Comparison of ENCODE assay signal across 19 cellular contexts in the genomic region with DNA sequence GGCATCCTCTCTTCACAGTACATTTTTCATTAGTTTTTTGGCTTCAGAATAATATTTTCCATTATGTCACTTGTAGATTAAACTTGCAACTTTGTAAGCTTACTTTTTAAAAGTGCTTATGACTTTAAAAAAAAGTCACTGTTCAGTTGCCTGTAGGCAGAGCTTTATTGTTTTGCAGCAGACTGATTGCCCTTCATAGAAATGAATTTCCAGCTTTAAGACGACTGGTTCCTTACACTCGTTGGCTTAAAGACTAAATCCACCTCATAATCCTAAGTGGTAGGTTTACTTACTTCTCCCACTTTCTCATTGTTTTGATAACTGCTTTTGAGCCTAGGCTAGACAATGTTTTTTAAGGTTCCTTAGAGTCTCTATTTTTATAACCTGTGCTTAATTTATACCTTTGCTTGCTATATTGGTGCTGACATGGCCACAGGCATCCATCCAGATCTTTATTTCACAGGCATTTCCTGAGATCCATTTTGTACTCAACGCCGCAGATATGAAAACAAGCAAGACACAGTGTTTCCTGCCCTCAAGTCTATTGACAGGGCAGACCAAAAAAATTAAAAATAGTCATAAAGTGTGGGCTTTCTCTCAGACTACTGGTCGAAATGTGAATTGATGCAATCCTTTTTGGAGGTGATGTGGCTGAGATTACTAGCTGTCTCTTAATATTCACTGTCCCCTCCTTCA. TPM values are rescaled to one million over a fixed set of nuclear protein-coding genes. Genes with fewer than 3 reads are reported as not detected.
DNase-seq lines count a peak whose midpoint lies in the region; FAIRE-seq and TF ChIP-seq lines count a peak whose summit lies in the region.
"Had no signal": no experiment of that assay in that cellular context is flagged by ENCODE, and none has a peak within 500 bp of the region (broad histone marks: within the 10 kb centered on the region; RNA-seq: fewer than 3 reads in every experiment).

No MANE protein-coding gene starts in this region.

- H3K27me3 Mint-ChIP-seq in chondrocyte (ENCODE audit: low read depth) (no peaks in the 10 kb centered on the region), HFFc6 (ENCODE audit: insufficient read depth) (peaks cover 1% of the 10 kb centered on the region; the same call in 1 of the 2 replicates)
- H3K27me3 Mint-ChIP-seq: activated CD4-positive, alpha-beta T cell treated with anti-CD3 and anti-CD28 coated beads for 36 hours; activated naive CD4-positive, alpha-beta T cell treated with anti-CD3 and anti-CD28 coated beads, Interleukin-2, amount 10 ng/mL, durations not matched to agents 7 days and 5 days; brain had no signal

- H3K36me3 Mint-ChIP-seq in chondrocyte (ENCODE audit: low read depth) (no peaks in the 10 kb centered on the region), HFFc6 (ENCODE audit: low read depth) (no peaks in the 10 kb centered on the region)
- H3K36me3 Mint-ChIP-seq: activated naive CD4-positive, alpha-beta T cell treated with anti-CD3 and anti-CD28 coated beads, Interleukin-2, amount 10 ng/mL, durations not matched to agents 7 days and 5 days; brain had no signal

- no peak overlapping the region for H3K4me3 Mint-ChIP-seq in chondrocyte (ENCODE audit: unreplicated experiment)
- no peak overlapping the region for H3K4me3 Mint-ChIP-seq in HFFc6
- H3K4me3 Mint-ChIP-seq: activated CD4-positive, alpha-beta T cell treated with anti-CD3 and anti-CD28 coated beads for 36 hours; activated naive CD4-positive, alpha-beta T cell treated with anti-CD3 and anti-CD28 coated beads, Interleukin-2, amount 10 ng/mL, durations not matched to agents 7 days and 5 days; brain; GM23338 had no signal

- no peak for TF ChIP-seq POLR2A in uterus (IDR thresholded peaks at IDR 0.05)

- H3K4me2 ChIP-seq in PC-9 (peak overlapping the region; percentile 27; the same call in 1 of the 2 replicates), keratinocyte (ENCODE audit: control insufficient read depth, extremely low read depth, insufficient read depth, low read depth, low read length) (peak overlapping the region; percentile 56)
- H3K4me2 ChIP-seq: GM23338 had no signal

- POLR2A ChIA-PET in PC-9 (lab: Charles Lee; ENCODE audit: unreplicated experiment): no interaction called here

- H3F3A ChIP-seq in PC-9 (ENCODE audit: insufficient read depth, low read depth): peaks cover 10% of the 10 kb centered on the region; the same call in 1 of the 2 replicates

- H3K4me3 ChIP-seq in PC-9 (no peak overlapping the region), keratinocyte (ENCODE audit: control insufficient read depth in 2 of 3, extremely low read depth in 1 of 3, insufficient read depth in 2 of 3, low read depth in 1 of 3, low read length in 3 of 3) (peak overlapping the region in 1 of 3 experiments; percentile 25), tibial artery (no peak overlapping the region), uterus (no peak overlapping the region)
- H3K4me3 ChIP-seq: GM23338, SK-N-MC had no signal

- H2AFZ ChIP-seq in PC-9 (peak overlapping the region; percentile 61; the same call in 1 of the 2 replicates), keratinocyte (ENCODE audit: control insufficient read depth, low read length) (peak overlapping the region; percentile 49)
- H2AFZ ChIP-seq: GM23338 had no signal

- no peaks in the 10 kb centered on the region for H3K36me3 ChIP-seq in PC-9 (ENCODE audit: low read depth)
- H3K36me3 ChIP-seq in keratinocyte (ENCODE audit: control insufficient read depth in 2 of 2, extremely low read depth in 1 of 2, insufficient read depth in 2 of 2, low read length in 2 of 2): no peaks in the 10 kb centered on the region
- H3K36me3 ChIP-seq in tibial artery: no peaks in the 10 kb centered on the region
- no peaks in the 10 kb centered on the region for H3K36me3 ChIP-seq in uterus

- CTCF ChIA-PET in PC-9 (lab: Charles Lee): no interaction called here

- H3K27ac Mint-ChIP-seq in chondrocyte (ENCODE audit: unreplicated experiment) (peak overlapping the region; percentile 55), HFFc6 (no peak overlapping the region; the same call in 1 of the 2 replicates)
- H3K27ac Mint-ChIP-seq: activated CD4-positive, alpha-beta T cell treated with anti-CD3 and anti-CD28 coated beads for 36 hours; activated naive CD4-positive, alpha-beta T cell treated with anti-CD3 and anti-CD28 coated beads, Interleukin-2, amount 10 ng/mL, durations not matched to agents 7 days and 5 days; GM23338 had no signal

- no peak for TF ChIP-seq CTCF in PC-9 (conservative IDR thresholded peaks at IDR 0.05)
- TF ChIP-seq CTCF in chondrocyte (IDR thresholded peaks at IDR 0.05): peak; percentile 12
- no peak for TF ChIP-seq CTCF in keratinocyte (optimal IDR thresholded peaks at IDR 0.05 in 1 of 3, IDR thresholded peaks at IDR 0.05 in 1 of 3, conservative IDR thresholded peaks at IDR 0.05 in 1 of 3; ENCODE audit: extremely low read depth in 1 of 3, insufficient read depth in 2 of 3, low read length in 3 of 3)
- TF ChIP-seq CTCF in tibial artery (IDR thresholded peaks at IDR 0.05): no peak
- no peak for TF ChIP-seq CTCF in HFFc6 (IDR thresholded peaks at IDR 0.05)
- no peak for TF ChIP-seq CTCF in uterus (IDR thresholded peaks at IDR 0.05)

- no peak for FAIRE-seq in keratinocyte (lab: Jason Lieb, UNC)

- no peaks in the 10 kb centered on the region for H3K9me1 ChIP-seq in keratinocyte (ENCODE audit: control insufficient read depth, extremely low read depth, insufficient read depth, low read length)

- DNase-seq in PC-9: no peak
- no peak for DNase-seq in chondrocyte (ENCODE audit: low spot score)
- no peak for DNase-seq in keratinocyte (ENCODE audit: low read depth, low spot score)
- no peak for DNase-seq in tibial artery
- no peak for DNase-seq in HFFc6
- no peak for DNase-seq in iPS-NIHi7 (ENCODE audit: extremely low spot score)
- DNase-seq in uterus: no peak
- DNase-seq: activated CD4-positive, alpha-beta T cell treated with anti-CD3 and anti-CD28 coated beads for 36 hours; activated naive CD4-positive, alpha-beta T cell treated with anti-CD3 and anti-CD28 coated beads, Interleukin-2, amount 10 ng/mL, durations not matched to agents 7 days and 5 days; AML-193; KBM-7; kidney glomerular epithelial cell; NCI-H2029 treated with DMSO at 0.1 percent for 48 hours; occipital lobe; OCI-M1; stimulated activated CD4-positive, alpha-beta T cell treated with anti-CD3 and anti-CD28 coated beads, Interleukin-2, amount 100 ng/mL, for 48 hours had no signal

- no peaks in the 10 kb centered on the region for H3K9me2 ChIP-seq in PC-9 (ENCODE audit: insufficient read depth)

- H3K4me1 Mint-ChIP-seq in chondrocyte (ENCODE audit: low read depth) (peaks cover 15% of the 10 kb centered on the region), HFFc6 (ENCODE audit: low read depth) (peaks cover 37% of the 10 kb centered on the region)
- H3K4me1 Mint-ChIP-seq: activated CD4-positive, alpha-beta T cell treated with anti-CD3 and anti-CD28 coated beads for 36 hours; activated naive CD4-positive, alpha-beta T cell treated with anti-CD3 and anti-CD28 coated beads, Interleukin-2, amount 10 ng/mL, durations not matched to agents 7 days and 5 days; brain; GM23338 had no signal

- no peaks in the 10 kb centered on the region for H3K9me3 Mint-ChIP-seq in chondrocyte (ENCODE audit: low read depth)
- H3K9me3 Mint-ChIP-seq in HFFc6: no peaks in the 10 kb centered on the region
- H3K9me3 Mint-ChIP-seq: brain, GM23338 had no signal

- H3K27ac ChIP-seq in PC-9 (peak overlapping the region; percentile 41), keratinocyte (ENCODE audit: control insufficient read depth, insufficient read depth, low read length) (peak overlapping the region; percentile 80), tibial artery (peak overlapping the region; percentile 69 to 72), uterus (no peak overlapping the region)
- H3K27ac ChIP-seq: SK-N-MC had no signal

- peak overlapping the region; percentile 62 for H3K9ac ChIP-seq in keratinocyte (ENCODE audit: control insufficient read depth, extremely low read depth, insufficient read depth, low read length)

- H3K79me2 ChIP-seq in PC-9 (ENCODE audit: low read depth) (no peaks in the 10 kb centered on the region), keratinocyte (ENCODE audit: control insufficient read depth, insufficient read depth, low read length) (no peaks in the 10 kb centered on the region)

- H4K20me1 ChIP-seq in PC-9 (ENCODE audit: insufficient read depth): no peaks in the 10 kb centered on the region
- no peaks in the 10 kb centered on the region for H4K20me1 ChIP-seq in keratinocyte (ENCODE audit: control insufficient read depth, extremely low read depth, insufficient read depth, low read length)

- intact Hi-C loops in PC-9 (cut with micrococcal nuclease; ENCODE audit: unreplicated experiment): no loop called here
- intact Hi-C loops in tibial artery (cut with DNase I; ENCODE audit: low total_unique reads): no loop called here
- intact Hi-C loops in uterus (cut with DNase I; ENCODE audit: low total_unique reads): no loop called here

- H3K9me3 ChIP-seq in PC-9 (ENCODE audit: insufficient read depth, low read depth) (0 out of 2 replicates have a peak, but pooled peaks cover 4% of the 10 kb centered on the region), keratinocyte (ENCODE audit: control insufficient read depth, low read depth, low read length) (no peaks in the 10 kb centered on the region), tibial artery (no peaks in the 10 kb centered on the region), uterus (no peaks in the 10 kb centered on the region)

- H3K4me1 ChIP-seq in PC-9 (replicated peaks; ENCODE audit: insufficient read depth): peaks cover 26% of the 10 kb centered on the region
- H3K4me1 ChIP-seq in keratinocyte (ENCODE audit: control insufficient read depth, extremely low read depth, insufficient read depth, low read length): peaks cover 28% of the 10 kb centered on the region
- peaks cover 0 to 15% (median 2%) of the 10 kb centered on the region in 4 donors for H3K4me1 ChIP-seq in tibial artery
- H3K4me1 ChIP-seq in uterus: no peaks in the 10 kb centered on the region

- H3K27me3 ChIP-seq in PC-9 (ENCODE audit: insufficient read depth, low read depth) (no peaks in the 10 kb centered on the region), keratinocyte (ENCODE audit: control insufficient read depth, extremely low read depth, insufficient read depth, low read length) (no peaks in the 10 kb centered on the region), tibial artery (no peaks in the 10 kb centered on the region), uterus (peaks cover 0 to 8% of the 10 kb centered on the region in 2 donors)

- BruUV-seq in PC-9 (replicated peaks; lab: Mats Ljungman, UMichigan): no TSS peak

- dilution Hi-C loops in keratinocyte (cut with MboI; ENCODE audit: extremely low pct_ligation_motif_present, low sequenced_read_pairs): no loop called here

RNA-seq across cellular contexts. Expression of gene IL13RA2, which starts 12.6 kb away (rescaled TPM):
- not detected in 2 replicates for total RNA-seq in PC-9 (2021)
- not detected in 3 replicates for total RNA-seq in chondrocyte
- 0.53 to 0.72 TPM (median 0.70 TPM) in 3 replicates for polyA plus RNA-seq in keratinocyte
- 0.76 TPM for polyA plus RNA-seq in keratinocyte (2011; ENCODE audit: low read depth)
- polyA plus RNA-seq in keratinocyte (2011; cell fraction: cytosol; rRNA removed): 0.39 and 0.63 TPM in 2 replicates
- polyA plus RNA-seq in keratinocyte (2011; cell fraction: nucleus; rRNA removed): 0.51 and 1.1 TPM in 2 replicates
- 0.55 and 1.9 TPM in 2 replicates for polyA plus RNA-seq in keratinocyte (2012; ENCODE audit: low replicate concordance)
- polyA minus RNA-seq in keratinocyte: 0.63 TPM in 1 of 3 replicates, not detected in the others
- polyA minus RNA-seq in keratinocyte (2011; cell fraction: cytosol; rRNA and poly(A)+ RNA removed): not detected
- polyA minus RNA-seq in keratinocyte (2011; cell fraction: nucleus; rRNA and poly(A)+ RNA removed): 0.32 TPM in 1 of 2 replicates, not detected in the other
- total RNA-seq in HFFc6 (2021; fragmentation: NEBNext Ultra II Directional; extraction: Animal tissue kit (Norgen Biotek cat#: 25700)): 1 to 10 TPM; 6.6 to 9.5 (median 7.3) TPM
- not detected for total RNA-seq in uterus
- total RNA-seq: activated CD4-positive, alpha-beta T cell treated with anti-CD3 and anti-CD28 coated beads for 36 hours; GM23338 had no signal
- polyA plus RNA-seq: GM23338 had no signal

Comparison
In these comparisons a context has a peak if more than half of its experiments do, and no peak if none do; other contexts are left out.
1. H3K27ac ChIP-seq: peak in PC-9 (single experiment), keratinocyte (single experiment) and tibial artery (2 of 2); none in uterus (0 of 2).